8 cellular contexts compared by ENCODE assay signal in genomic region chr1:91697322-91698260, GRCh38.
A peak's percentile ranks its signal among the peaks of the same experiment; 100 is the strongest.
DNase-seq lines count a peak whose midpoint lies in the region; ATAC-seq, FAIRE-seq and TF ChIP-seq lines count a peak whose summit lies in the region.

No MANE protein-coding gene starts in this region.

- no peak for TF ChIP-seq CTCF in lower lobe of right lung (IDR thresholded peaks at IDR 0.05)
- no peak for TF ChIP-seq CTCF in D721Med (IDR thresholded peaks at IDR 0.05; ENCODE audit: insufficient read depth, missing control alignments)

- peaks cover 46% of the 10 kb centered on the region for H3K4me1 ChIP-seq in lower lobe of right lung

- peaks cover 19% of the 10 kb centered on the region for H3K36me3 ChIP-seq in lower lobe of right lung

- no peak overlapping the region for H3K4me3 ChIP-seq in lower lobe of right lung

- peak overlapping the region; percentile 19 for H3K27ac ChIP-seq in lower lobe of right lung

- intact Hi-C loops in lower lobe of right lung (cut with DNase I) = no loop called here

- peak; percentile 97 for ATAC-seq in GM18867 (IDR thresholded peaks at IDR 0.05; ENCODE audit: unreplicated experiment)
- peak; percentile 94 for ATAC-seq in HG02885 (IDR thresholded peaks at IDR 0.05; ENCODE audit: poor library complexity, unreplicated experiment)
- no peak for ATAC-seq in lower lobe of right lung

- no peak for FAIRE-seq in D721Med (lab: Jason Lieb, UNC)

- DNase-seq in activated T-cell treated with anti-CD3 and anti-CD28 coated beads for 48 hours (ENCODE audit: low read depth) (peak; percentile 33), lower lobe of right lung (no peak), NCI-H1105 (lab: John Stamatoyannopoulos, UW) (no peak), D721Med (ENCODE audit: insufficient read length, low spot score) (no peak), NCI-H2171 treated with DMSO at 0.1 percent for 48 hours (lab: John Stamatoyannopoulos, UW) (no peak), hippocampal formation (lab: John Stamatoyannopoulos, UW) (no peak)

- H3K9me3 ChIP-seq in lower lobe of right lung = no peaks in the 10 kb centered on the region

- H3K27me3 ChIP-seq in lower lobe of right lung (ENCODE audit: low read depth) = no peaks in the 10 kb centered on the region

Comparison
In these comparisons a context has a peak if more than half of its experiments do, and no peak if none do; other contexts are left out.
1. ATAC-seq: peak in GM18867 (single experiment) and HG02885 (single experiment); none in lower lobe of right lung (0 of 2).